8 cellular contexts compared by ENCODE assay signal in the genomic region with DNA sequence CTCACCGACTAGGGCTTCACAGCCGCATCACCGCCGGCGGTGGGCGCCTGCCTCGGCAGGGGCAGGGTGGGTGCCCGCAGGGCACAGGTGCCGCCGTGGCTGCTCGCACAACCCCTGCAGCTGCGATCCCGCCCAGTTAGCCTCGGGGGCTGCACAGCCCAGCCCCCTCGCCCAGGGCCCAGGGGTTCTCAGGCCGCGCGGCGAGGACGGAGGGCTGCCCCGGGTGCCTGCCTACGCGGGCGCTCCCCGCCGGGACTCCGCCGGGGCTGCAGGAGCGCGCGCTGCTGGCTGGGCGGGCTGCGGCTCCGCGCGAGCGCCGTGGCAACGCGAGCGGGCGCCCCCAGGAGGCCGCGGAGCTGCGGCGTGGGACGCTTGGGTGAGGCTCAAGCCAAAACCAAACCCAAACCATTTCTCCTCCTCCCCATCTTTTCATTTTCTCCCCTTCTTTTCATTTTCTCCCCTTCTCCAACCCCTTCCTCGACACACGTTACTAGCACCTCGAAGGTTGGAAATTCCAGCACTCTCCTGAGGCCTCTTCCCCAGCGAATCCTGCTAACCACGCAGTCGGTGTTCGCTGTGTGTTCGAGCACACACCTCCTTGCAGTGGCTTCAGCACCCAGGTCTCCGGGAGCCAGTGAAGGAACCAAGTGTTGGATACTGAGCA. TPM values are rescaled to one million over a fixed set of nuclear protein-coding genes. Genes with fewer than 3 reads are reported as not detected.
DNase-seq lines count a peak whose midpoint lies in the region; ATAC-seq lines count a peak whose summit lies in the region.

A gene with protein sequence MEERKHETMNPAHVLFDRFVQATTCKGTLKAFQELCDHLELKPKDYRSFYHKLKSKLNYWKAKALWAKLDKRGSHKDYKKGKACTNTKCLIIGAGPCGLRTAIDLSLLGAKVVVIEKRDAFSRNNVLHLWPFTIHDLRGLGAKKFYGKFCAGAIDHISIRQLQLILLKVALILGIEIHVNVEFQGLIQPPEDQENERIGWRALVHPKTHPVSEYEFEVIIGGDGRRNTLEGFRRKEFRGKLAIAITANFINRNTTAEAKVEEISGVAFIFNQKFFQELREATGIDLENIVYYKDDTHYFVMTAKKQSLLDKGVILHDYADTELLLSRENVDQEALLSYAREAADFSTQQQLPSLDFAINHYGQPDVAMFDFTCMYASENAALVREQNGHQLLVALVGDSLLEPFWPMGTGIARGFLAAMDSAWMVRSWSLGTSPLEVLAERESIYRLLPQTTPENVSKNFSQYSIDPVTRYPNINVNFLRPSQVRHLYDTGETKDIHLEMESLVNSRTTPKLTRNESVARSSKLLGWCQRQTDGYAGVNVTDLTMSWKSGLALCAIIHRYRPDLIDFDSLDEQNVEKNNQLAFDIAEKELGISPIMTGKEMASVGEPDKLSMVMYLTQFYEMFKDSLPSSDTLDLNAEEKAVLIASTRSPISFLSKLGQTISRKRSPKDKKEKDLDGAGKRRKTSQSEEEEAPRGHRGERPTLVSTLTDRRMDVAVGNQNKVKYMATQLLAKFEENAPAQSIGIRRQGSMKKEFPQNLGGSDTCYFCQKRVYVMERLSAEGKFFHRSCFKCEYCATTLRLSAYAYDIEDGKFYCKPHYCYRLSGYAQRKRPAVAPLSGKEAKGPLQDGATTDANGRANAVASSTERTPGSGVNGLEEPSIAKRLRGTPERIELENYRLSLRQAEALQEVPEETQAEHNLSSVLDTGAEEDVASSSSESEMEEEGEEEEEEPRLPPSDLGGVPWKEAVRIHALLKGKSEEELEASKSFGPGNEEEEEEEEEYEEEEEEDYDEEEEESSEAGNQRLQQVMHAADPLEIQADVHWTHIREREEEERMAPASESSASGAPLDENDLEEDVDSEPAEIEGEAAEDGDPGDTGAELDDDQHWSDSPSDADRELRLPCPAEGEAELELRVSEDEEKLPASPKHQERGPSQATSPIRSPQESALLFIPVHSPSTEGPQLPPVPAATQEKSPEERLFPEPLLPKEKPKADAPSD (N-terminal part only) (minus strand): TSS at position 286 of the 664 bp plus-strand sequence. CDS start 117,749 bp downstream, outside the sequence.

- peak; percentile 82 for DNase-seq in AG08395 (ENCODE audit: low spot score)
- peak; percentile 27 for DNase-seq in NCI-H2196 treated with DMSO at 0.1 percent for 48 hours (lab: John Stamatoyannopoulos, UW; ENCODE audit: unreplicated experiment)
- peak; percentile 49 to 50 for DNase-seq in activated CD4-positive, alpha-beta T cell treated with anti-CD3 and anti-CD28 coated beads, Interleukin-2, amount 50 U/mL, for 4 hours
- peak; percentile 81 for DNase-seq in dermis blood vessel endothelial cell
- DNase-seq in left lobe of liver (ENCODE audit: low spot score), result peak; percentile 70
- peak; percentile 67 to 75 for DNase-seq in stimulated activated CD4-positive, alpha-beta T cell treated with anti-CD3 and anti-CD28 coated beads, Interleukin-2, amount 100 ng/mL, for 24 hours

- peak; percentile 64 for ATAC-seq in GM19351 (IDR thresholded peaks at IDR 0.05; ENCODE audit: unreplicated experiment)
- peak; percentile 94 for ATAC-seq in left lobe of liver
- ATAC-seq in HG03342 (IDR thresholded peaks at IDR 0.05; ENCODE audit: unreplicated experiment), result no peak

RNA-seq across cellular contexts. Expression of the gene that starts here (rescaled TPM):
- total RNA-seq in dermis blood vessel endothelial cell (40.2 and 43.4 TPM in 2 replicates), left lobe of liver (75.3 TPM)

Comparison
In these comparisons a context has a peak if more than half of its experiments do, and no peak if none do; other contexts are left out.
1. DNase-seq: peak in every context shown above with its lines; median percentile 82 in AG08395; 81 in dermis blood vessel endothelial cell; 71 in stimulated activated CD4-positive, alpha-beta T cell treated with anti-CD3 and anti-CD28 coated beads, Interleukin-2, amount 100 ng/mL, for 24 hours; 70 in left lobe of liver; 50 in activated CD4-positive, alpha-beta T cell treated with anti-CD3 and anti-CD28 coated beads, Interleukin-2, amount 50 U/mL, for 4 hours; 27 in NCI-H2196 treated with DMSO at 0.1 percent for 48 hours.